Comparison of ENCODE assay signal across 9 cellular contexts in genomic region chr17:47316316-47316715, GRCh38. TPM values are rescaled to one million over a fixed set of nuclear protein-coding genes. Genes with fewer than 3 reads are reported as not detected.
DNase-seq lines count a peak whose midpoint lies in the region; ATAC-seq and TF ChIP-seq lines count a peak whose summit lies in the region.
"Had no signal": no experiment of that assay in that cellular context is flagged by ENCODE, and none has a peak within 500 bp of the region (broad histone marks: within the 10 kb centered on the region; RNA-seq: fewer than 3 reads in every experiment).

No MANE protein-coding gene starts in this region.

- no peak for ATAC-seq in GM18520 (IDR thresholded peaks at IDR 0.05; ENCODE audit: unreplicated experiment)

- no peak overlapping the region for H2AFZ ChIP-seq in ACC112 (ENCODE audit: low read length, unreplicated experiment)
- H2AFZ ChIP-seq in fibroblast of lung (ENCODE audit: low read length): no peak overlapping the region

- H3K27ac ChIP-seq in ACC112 (ENCODE audit: low read depth, low read length) (peak overlapping the region; percentile 88), fibroblast of lung (ENCODE audit: insufficient read depth, low read length) (peak overlapping the region; percentile 49)

- H3K4me2 ChIP-seq in fibroblast of lung (ENCODE audit: extremely low read depth, insufficient read depth, low read length): peak overlapping the region; percentile 58

- H4K20me1 ChIP-seq in fibroblast of lung (ENCODE audit: control insufficient read depth, extremely low read depth, insufficient read depth, low read length): no peaks in the 10 kb centered on the region

- DNase-seq in SW480 (ENCODE audit: low spot score) (peak; percentile 38), fibroblast of lung (ENCODE audit: low read depth in 2 of 2) (peak; percentile 62 to 67), non-pigmented ciliary epithelial cell (ENCODE audit: low read depth) (peak; percentile 34), NCI-H1436 (lab: John Stamatoyannopoulos, UW) (no peak), NCI-H2171 (lab: John Stamatoyannopoulos, UW) (no peak)
- no peak for DNase-seq in effector CD8-positive, alpha-beta T cell (lab: John Stamatoyannopoulos, UW)
- DNase-seq: H9 had no signal

- no peak overlapping the region for H3K9ac ChIP-seq in fibroblast of lung (ENCODE audit: insufficient read depth, low read length)

- no peaks in the 10 kb centered on the region for H3K36me3 ChIP-seq in ACC112 (ENCODE audit: insufficient read depth, low read length)
- H3K36me3 ChIP-seq in fibroblast of lung (ENCODE audit: control insufficient read depth, insufficient read depth, low read length): no peaks in the 10 kb centered on the region

- TF ChIP-seq CTCF in fibroblast of lung (conservative IDR thresholded peaks at IDR 0.05 in 1 of 2, IDR thresholded peaks at IDR 0.05 in 1 of 2; ENCODE audit: low read depth in 1 of 2, low read length in 2 of 2): no peak

- no peaks in the 10 kb centered on the region for H3K9me3 ChIP-seq in fibroblast of lung (ENCODE audit: control insufficient read depth, insufficient read depth, low read depth, low read length)

- 0 out of 2 replicates have a peak overlapping the region, but pooled peaks have one; percentile 8 for H3K4me3 ChIP-seq in ACC112 (ENCODE audit: low read depth, low read length)
- H3K4me3 ChIP-seq in fibroblast of lung (replicated peaks in 1 of 4; ENCODE audit: control extremely low read depth in 1 of 4, insufficient read depth in 1 of 4, low read depth in 3 of 4, low read length in 4 of 4): no peak overlapping the region

- no peaks in the 10 kb centered on the region for H3K27me3 ChIP-seq in ACC112 (ENCODE audit: insufficient read depth, low read length)
- H3K27me3 ChIP-seq in fibroblast of lung (ENCODE audit: control insufficient read depth, insufficient read depth, low read length): no peaks in the 10 kb centered on the region

- H3K79me2 ChIP-seq in ACC112 (ENCODE audit: control insufficient read depth, insufficient read depth, low read length, unreplicated experiment) (no peaks in the 10 kb centered on the region), fibroblast of lung (ENCODE audit: control insufficient read depth, insufficient read depth, low read length) (no peaks in the 10 kb centered on the region)

- peaks cover 28% of the 10 kb centered on the region for H3K4me1 ChIP-seq in ACC112 (ENCODE audit: control insufficient read depth, insufficient read depth, low read length, unreplicated experiment)
- H3K4me1 ChIP-seq in fibroblast of lung (ENCODE audit: control insufficient read depth, extremely low read depth, insufficient read depth, low read length): peaks cover 11% of the 10 kb centered on the region

RNA-seq across cellular contexts. Expression of gene EFCAB13, which starts 7.4 kb away (rescaled TPM):
- total RNA-seq in fibroblast of lung: 9.2 and 10.0 TPM in 2 replicates
- polyA plus RNA-seq in fibroblast of lung: 1.0 and 1.3 TPM in 2 replicates
- 0.70 and 1.3 TPM in 2 replicates for polyA plus RNA-seq in fibroblast of lung (2012)
- polyA minus RNA-seq in fibroblast of lung (ENCODE audit: low replicate concordance): not detected in 2 replicates

Comparison
In these comparisons a context has a peak if more than half of its experiments do, and no peak if none do; other contexts are left out.
1. DNase-seq: peak in SW480 (single experiment), fibroblast of lung (2 of 2) and non-pigmented ciliary epithelial cell (single experiment); none in NCI-H1436 (single experiment), NCI-H2171 (single experiment) and effector CD8-positive, alpha-beta T cell (single experiment).